ENCODE assay signal across 10 cellular contexts in genomic region chr2:61425605-61426155, GRCh38. TPM values are rescaled to one million over a fixed set of nuclear protein-coding genes. Genes with fewer than 3 reads are reported as not detected.
DNase-seq lines count a peak whose midpoint lies in the region; ATAC-seq and TF ChIP-seq lines count a peak whose summit lies in the region.
"Had no signal": no experiment of that assay in that cellular context is flagged by ENCODE, and none has a peak within 500 bp of the region (broad histone marks: within the 10 kb centered on the region; RNA-seq: fewer than 3 reads in every experiment).

No MANE protein-coding gene starts in this region.

- H3K4me1 Mint-ChIP-seq in CD8-positive, alpha-beta T cell (ENCODE audit: low read depth), result peaks cover 74% of the 10 kb centered on the region
- H3K4me1 Mint-ChIP-seq in immature natural killer cell, result peaks cover 54 to 85% of the 10 kb centered on the region in 2 donors

- no peaks in the 10 kb centered on the region for H3K36me3 ChIP-seq in CD8-positive, alpha-beta T cell (ENCODE audit: insufficient read depth, low read length)
- H3K36me3 ChIP-seq in HUES6 (ENCODE audit: control insufficient read depth, insufficient read depth, low read length), result no peaks in the 10 kb centered on the region

- peaks cover 50% of the 10 kb centered on the region for H3K4me1 ChIP-seq in CD8-positive, alpha-beta T cell (ENCODE audit: insufficient read depth, low read length)
- peaks cover 25% of the 10 kb centered on the region for H3K4me1 ChIP-seq in HUES6 (ENCODE audit: control insufficient read depth, insufficient read depth, low read length)

- H3K9ac ChIP-seq in HUES6 (ENCODE audit: low read length), result no peak overlapping the region
- H3K9ac ChIP-seq: GM23248 had no signal

- H3K36me3 Mint-ChIP-seq in CD8-positive, alpha-beta T cell, result peaks cover 4% of the 10 kb centered on the region
- no peaks in the 10 kb centered on the region for H3K36me3 Mint-ChIP-seq in immature natural killer cell

- CTCF ChIA-PET in CD8-positive, alpha-beta T cell (lab: Charles Lee), result interaction anchor here (0.6 to 2.7 kb wide), 27 partner anchors 8 to 388 kb away, joined by 3 to 16 read pairs (median 6); partner anchors contain the start of gene XPO1

- no peaks in the 10 kb centered on the region for H3K9me3 Mint-ChIP-seq in CD8-positive, alpha-beta T cell
- no peaks in the 10 kb centered on the region for H3K9me3 Mint-ChIP-seq in immature natural killer cell

- no peak overlapping the region for H3K4me3 ChIP-seq in CD8-positive, alpha-beta T cell (ENCODE audit: low read depth, low read length)
- no peak overlapping the region for H3K4me3 ChIP-seq in HUES6 (ENCODE audit: low read depth, low read length)
- H3K4me3 ChIP-seq: GM23248 had no signal

- intact Hi-C loops in CD8-positive, alpha-beta T cell (cut with DNase I, micrococcal nuclease), result loop anchor here (1.0 to 10.0 kb wide), 13 partner anchors 45 to 432 kb away; partner anchors contain the start of genes USP34 (in 2 of the 2), FAM161A (in 1 of the 2) and XPO1 (in 1 of the 2)

- peak overlapping the region; percentile 94 for H3K27ac Mint-ChIP-seq in CD8-positive, alpha-beta T cell
- peak overlapping the region; percentile 57 to 94 (median 85) for H3K27ac Mint-ChIP-seq in immature natural killer cell

- no peaks in the 10 kb centered on the region for H3K9me3 ChIP-seq in CD8-positive, alpha-beta T cell (ENCODE audit: low read length)
- no peaks in the 10 kb centered on the region for H3K9me3 ChIP-seq in HUES6 (ENCODE audit: control insufficient read depth, insufficient read depth, low read depth, low read length)

- no peak for TF ChIP-seq CTCF in CD8-positive, alpha-beta T cell (IDR thresholded peaks at IDR 0.05)

- no peaks in the 10 kb centered on the region for H3K27me3 ChIP-seq in CD8-positive, alpha-beta T cell (ENCODE audit: insufficient read depth, low read length)
- H3K27me3 ChIP-seq in HUES6 (ENCODE audit: control insufficient read depth, insufficient read depth, low read length), result no peaks in the 10 kb centered on the region

- POLR2A ChIA-PET in CD8-positive, alpha-beta T cell (lab: Charles Lee), result interaction anchor here (0.6 to 2.4 kb wide), 8 partner anchors 26 to 339 kb away, joined by 3 to 16 read pairs (median 5); partner anchors contain the start of genes USP34 and XPO1

- no peaks in the 10 kb centered on the region for H3K27me3 Mint-ChIP-seq in CD8-positive, alpha-beta T cell (ENCODE audit: low read depth)
- H3K27me3 Mint-ChIP-seq in immature natural killer cell (ENCODE audit: low read depth in 3 of 3), result peaks cover 0 to 6% (median 1%) of the 10 kb centered on the region in 3 donors

- H3K27ac ChIP-seq in CD8-positive, alpha-beta T cell (ENCODE audit: low read depth, low read length), result peak overlapping the region; percentile 47
- H3K27ac ChIP-seq in HUES6 (ENCODE audit: low read depth, low read length), result 0 out of 2 replicates have a peak overlapping the region, but pooled peaks have one; percentile 10
- H3K27ac ChIP-seq: GM23248 had no signal

- no peak for DNase-seq in CD8-positive, alpha-beta T cell
- DNase-seq in immature natural killer cell (no peak), NCI-H1105 treated with DMSO at 0.1 percent for 48 hours (lab: John Stamatoyannopoulos, UW) (no peak), middle frontal gyrus (ENCODE audit: extremely low spot score, low spot score) (no peak), SW 1271 (lab: John Stamatoyannopoulos, UW) (no peak), hippocampal formation (lab: John Stamatoyannopoulos, UW) (no peak)
- DNase-seq: NCI-H187 had no signal

- ATAC-seq in CD8-positive, alpha-beta T cell, result peak; percentile 16
- peak; percentile 9 for ATAC-seq in GM21390 (IDR thresholded peaks at IDR 0.05; ENCODE audit: unreplicated experiment)

- peak overlapping the region; percentile 59 for H3K4me3 Mint-ChIP-seq in CD8-positive, alpha-beta T cell
- peak overlapping the region in 3 of 5 donors; percentile 1 to 64 (median 40) for H3K4me3 Mint-ChIP-seq in immature natural killer cell

RNA-seq across cellular contexts. Expression of gene USP34, which starts 45.2 kb away (rescaled TPM):
- 100 to 1,000 TPM in 1 of 2 experiments, 10 to 100 TPM in 1; 99.6 to 103 TPM for total RNA-seq in CD8-positive, alpha-beta T cell
- polyA plus RNA-seq in immature natural killer cell, result 10 to 100 TPM in 2 of 3 donors, 1 to 10 TPM in 1; 9.0 to 37.3 (median 16.3) TPM
